31 cellular contexts compared by ENCODE assay signal in genomic region chr4:100084892-100085291, GRCh38.
"Had no signal": no experiment of that assay in that cellular context is flagged by ENCODE, and none has a peak within 500 bp of the region (broad histone marks: within the 10 kb centered on the region; RNA-seq: fewer than 3 reads in every experiment).

No MANE protein-coding gene starts in this region.

- H3K36me3 Mint-ChIP-seq: mesothelial cell of epicardium, naive B cell had no signal

- H3K79me2 ChIP-seq: hepatocyte had no signal

- H3K4me1 Mint-ChIP-seq: mesothelial cell of epicardium, naive B cell, nephron progenitor cell had no signal

- H3K4me1 ChIP-seq: esophagus muscularis mucosa, gastroesophageal sphincter, left lung, psoas muscle, tibial nerve had no signal

- H3K9me3 ChIP-seq: esophagus muscularis mucosa, gastroesophageal sphincter, heart left ventricle, left lung, mucosa of descending colon, ovary, psoas muscle, thoracic aorta, tibial nerve, upper lobe of left lung had no signal

- H2AFZ ChIP-seq: hepatocyte had no signal

- H3K4me3 ChIP-seq: coronary artery, esophagus muscularis mucosa, gastroesophageal sphincter, heart left ventricle, hepatocyte, left lung, mucosa of descending colon, ovary, psoas muscle, skin epidermis, thoracic aorta, tibial nerve, upper lobe of left lung had no signal

- H3K4me2 ChIP-seq: hepatocyte had no signal

- H3K36me3 ChIP-seq: esophagus muscularis mucosa, gastroesophageal sphincter, heart left ventricle, left lung, ovary, thoracic aorta, tibial nerve, upper lobe of left lung had no signal

- H3K9me3 Mint-ChIP-seq: mesothelial cell of epicardium, nephron progenitor cell had no signal

- DNase-seq: dermis blood vessel endothelial cell; effector memory CD4-positive, alpha-beta T cell; foreskin keratinocyte; heart left ventricle; kidney; left cardiac atrium; left lung; mesenchymal stem cell; mucosa of descending colon; naive B cell; nephron progenitor cell; nucleus accumbens; ovary; posterior cingulate gyrus; psoas muscle; right cardiac atrium; stimulated activated CD4-positive, alpha-beta T cell treated with anti-CD3 and anti-CD28 coated beads, Interleukin-15, amount 100 ng/mL, for 24 hours; stimulated activated CD4-positive, alpha-beta T cell treated with anti-CD3 and anti-CD28 coated beads, Interleukin-2, amount 100 ng/mL, for 48 hours; stimulated activated CD8-positive, alpha-beta memory T cell treated with anti-CD3 and anti-CD28 coated beads, Interleukin-4, amount 100 ng/mL, for 48 hours; stimulated activated naive CD4-positive, alpha-beta T cell treated with Interleukin-2 at 50 U/mL for 16 hours; upper lobe of left lung had no signal

- H3K27me3 ChIP-seq: esophagus muscularis mucosa, foreskin keratinocyte, gastroesophageal sphincter, heart left ventricle, hepatocyte, left lung, ovary, tibial nerve, upper lobe of left lung had no signal

- ATAC-seq: foreskin keratinocyte, gastroesophageal sphincter, heart left ventricle, left cardiac atrium, left lung, mucosa of descending colon, psoas muscle, right cardiac atrium had no signal

- H3K27ac Mint-ChIP-seq: mesothelial cell of epicardium, naive B cell, nephron progenitor cell had no signal

- H3K27ac ChIP-seq: coronary artery, esophagus muscularis mucosa, foreskin keratinocyte, gastroesophageal sphincter, heart left ventricle, hepatocyte, left lung, ovary, psoas muscle, skin epidermis, thoracic aorta, tibial nerve, upper lobe of left lung had no signal

- H3K4me3 Mint-ChIP-seq: mesothelial cell of epicardium, naive B cell, nephron progenitor cell had no signal

- FAIRE-seq: endothelial cell of umbilical vein, kidney, urothelium cell line had no signal
